Comparison of ENCODE assay signal across 1 cellular context in genomic region chr1:235342471-235342870, GRCh38.
TF ChIP-seq lines count a peak whose summit lies in the region.

No MANE protein-coding gene starts in this region.

TF ChIP-seq in K562, 482 proteins besides CTCF, POLR2A, EP300 and RAD21:
- TF ChIP-seq SP2 (IDR thresholded peaks at IDR 0.05; ENCODE audit: extremely low read depth, low read depth, low read length, poor library complexity, severe bottlenecking) (no peak), ZKSCAN1 (IDR thresholded peaks at IDR 0.05; ENCODE audit: low read depth, low read length) (no peak), RB1 (IDR thresholded peaks at IDR 0.05; ENCODE audit: low read depth) (no peak), HNRNPL (IDR thresholded peaks at IDR 0.05; ENCODE audit: low read depth, low read length) (no peak), TAF9B (IDR thresholded peaks at IDR 0.05; ENCODE audit: partially characterized antibody) (no peak), KLF6 (CRISPR knock-in tag; IDR thresholded peaks at IDR 0.05; ENCODE audit: borderline replicate concordance) (no peak), STAT5B (CRISPR knock-in tag; IDR thresholded peaks at IDR 0.05) (no peak)
